Comparison of ENCODE assay signal across 13 cellular contexts in genomic region chr1:8384088-8384487, GRCh38.
DNase-seq lines count a peak whose midpoint lies in the region; ATAC-seq and TF ChIP-seq lines count a peak whose summit lies in the region.
"Had no signal": no experiment of that assay in that cellular context is flagged by ENCODE, and none has a peak within 500 bp of the region (broad histone marks: within the 10 kb centered on the region; RNA-seq: fewer than 3 reads in every experiment).

No MANE protein-coding gene starts in this region.

- H3F3A ChIP-seq in smooth muscle cell (ENCODE audit: low read depth) = peaks cover 42% of the 10 kb centered on the region

- H2AFZ ChIP-seq in smooth muscle cell (ENCODE audit: low read depth) = no peak overlapping the region

- peaks cover 97% of the 10 kb centered on the region for H4K20me1 ChIP-seq in smooth muscle cell (ENCODE audit: low read depth)

- H3K4me2 ChIP-seq in smooth muscle cell = no peak overlapping the region

- peaks cover 56% of the 10 kb centered on the region for H3K36me3 Mint-ChIP-seq in activated naive CD4-positive, alpha-beta T cell treated with anti-CD3 and anti-CD28 coated beads, Interleukin-2, amount 10 ng/mL, durations not matched to agents 7 days and 5 days
- H3K36me3 Mint-ChIP-seq in activated T-helper 17 cell treated with anti-CD3 and anti-CD28 coated beads, Interleukin-2, amount 50 U/mL, for 72 hours (ENCODE audit: low read depth) = peaks cover 60% of the 10 kb centered on the region

- no peaks in the 10 kb centered on the region for H3K9me3 Mint-ChIP-seq in activated naive CD4-positive, alpha-beta T cell treated with anti-CD3 and anti-CD28 coated beads, Interleukin-2, amount 10 ng/mL, durations not matched to agents 7 days and 5 days
- H3K9me3 Mint-ChIP-seq in activated T-helper 17 cell treated with anti-CD3 and anti-CD28 coated beads, Interleukin-2, amount 50 U/mL, for 72 hours = no peaks in the 10 kb centered on the region

- ATAC-seq in activated T-helper 17 cell treated with anti-CD3 and anti-CD28 coated beads, Interleukin-2, amount 50 U/mL, for 72 hours (replicated peaks) = no peak
- ATAC-seq in left lobe of liver (no peak), GM18517 (IDR thresholded peaks at IDR 0.05; ENCODE audit: unreplicated experiment) (no peak)

- H3K27me3 Mint-ChIP-seq in activated naive CD4-positive, alpha-beta T cell treated with anti-CD3 and anti-CD28 coated beads, Interleukin-2, amount 10 ng/mL, durations not matched to agents 7 days and 5 days = no peaks in the 10 kb centered on the region
- H3K27me3 Mint-ChIP-seq in activated T-helper 17 cell treated with anti-CD3 and anti-CD28 coated beads, Interleukin-2, amount 50 U/mL, for 72 hours = no peaks in the 10 kb centered on the region

- H3K4me3 Mint-ChIP-seq in activated naive CD4-positive, alpha-beta T cell treated with anti-CD3 and anti-CD28 coated beads, Interleukin-2, amount 10 ng/mL, durations not matched to agents 7 days and 5 days = no peak overlapping the region
- peak overlapping the region; percentile 44 for H3K4me3 Mint-ChIP-seq in activated T-helper 17 cell treated with anti-CD3 and anti-CD28 coated beads, Interleukin-2, amount 50 U/mL, for 72 hours

- CTCF ChIA-PET in activated naive CD4-positive, alpha-beta T cell treated with anti-CD3 and anti-CD28 coated beads, Interleukin-2, amount 10 ng/mL, durations not matched to agents 7 days and 5 days (lab: Charles Lee) = interaction anchor here (1.1 kb wide), 1 partner anchor 37 kb away, joined by 3 read pairs; no protein-coding TSS in a partner anchor

- no peak overlapping the region for H3K9ac ChIP-seq in smooth muscle cell (ENCODE audit: low read depth)

- H3K4me1 ChIP-seq in right atrium auricular region = peaks cover 0 to 85% of the 10 kb centered on the region in 2 donors
- H3K4me1 ChIP-seq in smooth muscle cell (ENCODE audit: low read depth) = peaks cover 50% of the 10 kb centered on the region

- H3K36me3 ChIP-seq in right atrium auricular region = peaks cover 27% of the 10 kb centered on the region
- peaks cover 11% of the 10 kb centered on the region for H3K36me3 ChIP-seq in smooth muscle cell (ENCODE audit: low read depth)

- TF ChIP-seq CTCF in right atrium auricular region (IDR thresholded peaks at IDR 0.05) (no peak), smooth muscle cell (IDR thresholded peaks at IDR 0.05; ENCODE audit: borderline replicate concordance, insufficient read depth, poor library complexity, severe bottlenecking) (no peak)

- H3K9me3 ChIP-seq in right atrium auricular region (no peaks in the 10 kb centered on the region), smooth muscle cell (replicated peaks; ENCODE audit: low read depth) (no peaks in the 10 kb centered on the region)

- H3K4me3 ChIP-seq in right atrium auricular region (no peak overlapping the region), smooth muscle cell (no peak overlapping the region)

- H3K27ac ChIP-seq in right atrium auricular region (peak overlapping the region; percentile 57 to 58), smooth muscle cell (ENCODE audit: low read depth) (peak overlapping the region; percentile 26)
- H3K27ac ChIP-seq: RWPE1 had no signal

- H3K27me3 ChIP-seq in right atrium auricular region (no peaks in the 10 kb centered on the region), smooth muscle cell (ENCODE audit: low read depth) (no peaks in the 10 kb centered on the region)

- H3K4me1 Mint-ChIP-seq in activated naive CD4-positive, alpha-beta T cell treated with anti-CD3 and anti-CD28 coated beads, Interleukin-2, amount 10 ng/mL, durations not matched to agents 7 days and 5 days = peaks cover 64% of the 10 kb centered on the region
- H3K4me1 Mint-ChIP-seq in activated T-helper 17 cell treated with anti-CD3 and anti-CD28 coated beads, Interleukin-2, amount 50 U/mL, for 72 hours = peaks cover 48% of the 10 kb centered on the region

- WGBS in smooth muscle cell (ENCODE audit: low lambda C conversion rate) = 72% methylated on average over 6 of the region's 6 CpGs

- H3K79me2 ChIP-seq in smooth muscle cell (ENCODE audit: low read depth) = peaks cover 91% of the 10 kb centered on the region

- no peak for DNase-seq in activated naive CD4-positive, alpha-beta T cell treated with anti-CD3 and anti-CD28 coated beads, Interleukin-2, amount 10 ng/mL, durations not matched to agents 7 days and 5 days
- no peak for DNase-seq in activated naive CD4-positive, alpha-beta T cell (lab: John Stamatoyannopoulos, UW)
- no peak for DNase-seq in right atrium auricular region (ENCODE audit: low spot score)
- DNase-seq in smooth muscle cell (lab: John Stamatoyannopoulos, UW; ENCODE audit: unreplicated experiment) = no peak
- DNase-seq in COLO829 (ENCODE audit: low spot score) = no peak
- no peak for DNase-seq in left lobe of liver (ENCODE audit: low spot score)
- DNase-seq: central memory CD4-positive, alpha-beta T cell; DND-41; kidney; NCI-H1436 treated with DMSO at 0.1 percent for 48 hours had no signal

- H3K27ac Mint-ChIP-seq in activated naive CD4-positive, alpha-beta T cell treated with anti-CD3 and anti-CD28 coated beads, Interleukin-2, amount 10 ng/mL, durations not matched to agents 7 days and 5 days = peak overlapping the region; percentile 62
- peak overlapping the region; percentile 84 for H3K27ac Mint-ChIP-seq in activated T-helper 17 cell treated with anti-CD3 and anti-CD28 coated beads, Interleukin-2, amount 50 U/mL, for 72 hours
